Comparison of ENCODE assay signal across 22 cellular contexts in the genomic region with DNA sequence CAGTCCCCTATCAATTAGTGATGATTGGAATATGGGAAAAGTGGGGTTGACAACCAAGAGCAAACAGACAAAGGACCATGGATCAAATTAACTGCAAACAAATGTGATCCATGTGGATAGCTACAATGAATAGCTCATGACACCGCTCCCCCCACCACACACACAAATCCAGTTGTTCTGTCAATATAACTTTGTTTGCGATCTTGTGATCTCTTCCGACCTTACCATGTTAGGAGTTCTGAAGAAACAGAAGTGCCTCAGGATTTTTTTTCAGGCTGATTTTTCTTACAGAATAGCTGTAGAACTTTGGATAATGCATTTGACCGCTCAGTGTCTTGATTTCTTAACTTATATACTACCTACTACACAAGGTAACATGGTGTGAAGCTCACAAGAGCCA.
"Had no signal": no experiment of that assay in that cellular context is flagged by ENCODE, and none has a peak within 500 bp of the region (broad histone marks: within the 10 kb centered on the region; RNA-seq: fewer than 3 reads in every experiment).

No MANE protein-coding gene starts in this region.

- H3K9me3 Mint-ChIP-seq: nephron progenitor cell; stimulated activated naive B cell treated with anti-CD40 and anti-IgM and Interleukin-4, amounts not matched to agents 10 μg/mL and 1 μg/mL and 100 μg/mL, for 72 hours; stimulated activated naive CD8-positive, alpha-beta T cell treated with anti-CD3 and anti-CD28 coated beads, Interleukin-15, amount 100 ng/mL, for 72 hours had no signal

- H3K27me3 ChIP-seq: gastrocnemius medialis, sigmoid colon, testis, tibial nerve, upper lobe of right lung had no signal

- DNase-seq: effector memory CD4-positive, alpha-beta T cell; gastrocnemius medialis; heart right ventricle; hypothalamus; islet precursor cell; mammary epithelial cell; naive thymus-derived CD4-positive, alpha-beta T cell; nephron progenitor cell; psoas muscle; retina; sigmoid colon; stimulated activated CD4-positive, alpha-beta T cell treated with anti-CD3 and anti-CD28 coated beads, Interleukin-2, amount 100 ng/mL, for 24 hours; stimulated activated CD4-positive, alpha-beta T cell treated with anti-CD3 and anti-CD28 coated beads, Interleukin-4, amount 100 ng/mL, for 4 hours; stimulated activated naive B cell treated with anti-CD40 and anti-IgM and Interleukin-4, amounts not matched to agents 10 μg/mL and 1 μg/mL and 100 μg/mL, for 72 hours; stimulated activated naive CD8-positive, alpha-beta T cell treated with anti-CD3 and anti-CD28 coated beads, Interleukin-15, amount 100 ng/mL, for 72 hours; testis; upper lobe of right lung had no signal

- FAIRE-seq: endometrium had no signal

- H3K27me3 Mint-ChIP-seq: naive thymus-derived CD4-positive, alpha-beta T cell; stimulated activated naive B cell treated with anti-CD40 and anti-IgM and Interleukin-4, amounts not matched to agents 10 μg/mL and 1 μg/mL and 100 μg/mL, for 72 hours; stimulated activated naive CD8-positive, alpha-beta T cell treated with anti-CD3 and anti-CD28 coated beads, Interleukin-15, amount 100 ng/mL, for 72 hours had no signal

- H3K4me3 ChIP-seq: gastrocnemius medialis, heart right ventricle, psoas muscle, sigmoid colon, skin epidermis, testis, tibial nerve, upper lobe of right lung had no signal

- H3K36me3 Mint-ChIP-seq: naive thymus-derived CD4-positive, alpha-beta T cell; stimulated activated naive B cell treated with anti-CD40 and anti-IgM and Interleukin-4, amounts not matched to agents 10 μg/mL and 1 μg/mL and 100 μg/mL, for 72 hours had no signal

- H3K4me3 Mint-ChIP-seq: naive thymus-derived CD4-positive, alpha-beta T cell; nephron progenitor cell; stimulated activated naive B cell treated with anti-CD40 and anti-IgM and Interleukin-4, amounts not matched to agents 10 μg/mL and 1 μg/mL and 100 μg/mL, for 72 hours; stimulated activated naive CD8-positive, alpha-beta T cell treated with anti-CD3 and anti-CD28 coated beads, Interleukin-15, amount 100 ng/mL, for 72 hours had no signal

- H3K27ac Mint-ChIP-seq: naive thymus-derived CD4-positive, alpha-beta T cell; stimulated activated naive B cell treated with anti-CD40 and anti-IgM and Interleukin-4, amounts not matched to agents 10 μg/mL and 1 μg/mL and 100 μg/mL, for 72 hours; stimulated activated naive CD8-positive, alpha-beta T cell treated with anti-CD3 and anti-CD28 coated beads, Interleukin-15, amount 100 ng/mL, for 72 hours had no signal

- H3K4me1 Mint-ChIP-seq: naive thymus-derived CD4-positive, alpha-beta T cell; stimulated activated naive B cell treated with anti-CD40 and anti-IgM and Interleukin-4, amounts not matched to agents 10 μg/mL and 1 μg/mL and 100 μg/mL, for 72 hours; stimulated activated naive CD8-positive, alpha-beta T cell treated with anti-CD3 and anti-CD28 coated beads, Interleukin-15, amount 100 ng/mL, for 72 hours had no signal

- ATAC-seq: esophagus mucosa; gastrocnemius medialis; heart right ventricle; left lobe of liver; naive thymus-derived CD4-positive, alpha-beta T cell; psoas muscle; stimulated activated naive B cell treated with anti-CD40 and anti-IgM and Interleukin-4, amounts not matched to agents 10 μg/mL and 1 μg/mL and 100 μg/mL, for 72 hours; stimulated activated naive CD8-positive, alpha-beta T cell treated with anti-CD3 and anti-CD28 coated beads, Interleukin-15, amount 100 ng/mL, for 72 hours; upper lobe of right lung had no signal

- H3K36me3 ChIP-seq: gastrocnemius medialis, heart right ventricle, sigmoid colon, tibial nerve, upper lobe of right lung had no signal
